9 cellular contexts compared by ENCODE assay signal in the genomic region with DNA sequence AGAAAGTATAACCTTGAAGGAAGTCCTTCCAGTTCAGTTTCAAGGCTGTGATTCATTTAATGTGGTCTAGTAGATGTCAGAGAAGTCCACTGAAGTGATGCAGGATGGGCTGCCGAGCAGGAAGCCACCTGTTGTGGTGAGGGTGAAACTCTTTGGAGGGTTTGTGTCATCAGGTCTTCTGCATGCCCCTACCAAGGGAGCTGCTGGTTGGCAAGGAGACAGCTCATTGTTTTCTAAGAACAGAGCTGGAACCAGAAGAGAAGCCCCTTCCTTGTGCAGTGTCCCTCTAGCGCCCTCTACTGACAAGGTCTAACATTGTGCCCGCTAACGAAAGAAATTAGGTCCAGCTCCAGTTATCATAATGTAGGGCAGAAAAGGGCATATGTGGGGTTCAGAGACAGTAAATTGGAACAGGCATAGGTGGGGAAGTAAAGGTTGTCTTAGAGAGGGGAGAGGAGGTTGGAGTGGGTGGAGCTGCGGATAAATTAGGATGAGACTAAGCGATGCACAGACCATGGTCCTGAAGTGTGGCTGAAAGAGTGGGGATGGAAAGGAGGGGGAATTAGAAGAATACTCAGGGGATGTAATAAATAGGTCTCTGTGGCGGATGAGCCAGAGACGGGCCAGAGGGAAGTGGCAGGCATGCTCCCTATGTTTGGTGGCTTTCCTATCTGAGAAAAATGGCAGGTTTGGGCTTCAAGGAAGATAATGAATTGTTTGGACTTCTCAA.
DNase-seq lines count a peak whose midpoint lies in the region; ATAC-seq, FAIRE-seq and TF ChIP-seq lines count a peak whose summit lies in the region.
"Had no signal": no experiment of that assay in that cellular context is flagged by ENCODE, and none has a peak within 500 bp of the region (broad histone marks: within the 10 kb centered on the region; RNA-seq: fewer than 3 reads in every experiment).

No MANE protein-coding gene starts in this region.

- H3K4me2 ChIP-seq in A549 (no peak overlapping the region), Karpas-422 (ENCODE audit: low read depth, low read length, poor library complexity, severe bottlenecking) (no peak overlapping the region)

- peak; percentile 1 to 27 for DNase-seq in A549 (ENCODE audit: low read depth in 1 of 2, low spot score in 1 of 2)
- peak; percentile 38 for DNase-seq in GM06990 (ENCODE audit: extremely low read depth, insufficient read length)
- peak; percentile 5 for DNase-seq in H54 (ENCODE audit: insufficient read length, low spot score)
- DNase-seq in Karpas-422, result peak; percentile 92
- DNase-seq in Panc1 (ENCODE audit: low read depth, low spot score), result peak; percentile 41
- DNase-seq in cerebellum (ENCODE audit: low spot score), result peak; percentile 1
- peak; percentile 83 for DNase-seq in medulla oblongata (ENCODE audit: extremely low spot score)
- DNase-seq in uterus, result peak in 1 of 2 donors; percentile 31

- TF ChIP-seq EP300 in A549 (IDR thresholded peaks at IDR 0.05), result no peak

- H3K9ac ChIP-seq in Karpas-422 (ENCODE audit: low read length), result no peak overlapping the region

- H3K9me2 ChIP-seq in Karpas-422 (replicated peaks; ENCODE audit: insufficient read depth, low read length), result no peaks in the 10 kb centered on the region

- in situ Hi-C loops in Panc1 (cut with HindIII; ENCODE audit: low pct_unique_long_range_greater_than_20kb, low sequenced_read_pairs), result no loop called here

- H2AFZ ChIP-seq in Karpas-422 (ENCODE audit: low read length), result no peak overlapping the region

- H3K9me3 ChIP-seq in A549, result no peaks in the 10 kb centered on the region
- H3K9me3 ChIP-seq in Karpas-422 (ENCODE audit: low read length), result no peaks in the 10 kb centered on the region
- H3K9me3 ChIP-seq in Panc1 (ENCODE audit: control insufficient read depth, insufficient read depth, low read depth, low read length), result no peaks in the 10 kb centered on the region
- no peaks in the 10 kb centered on the region for H3K9me3 ChIP-seq in uterus
- H3K9me3 ChIP-seq: ovary had no signal

- no TSS peak for BruUV-seq in Panc1 (replicated peaks; lab: Mats Ljungman, UMichigan)

- H3K79me2 ChIP-seq in Karpas-422 (ENCODE audit: low read length), result no peaks in the 10 kb centered on the region

- peak in 1 of 2 experiments; percentile 51; a peak in 2 of 6 replicates for ATAC-seq in A549
- ATAC-seq in Panc1, result no peak

- no peaks in the 10 kb centered on the region for H4K20me1 ChIP-seq in Karpas-422 (ENCODE audit: insufficient read depth, low read depth, low read length)

- H3K36me3 ChIP-seq in GM06990 (ENCODE audit: control insufficient read depth, insufficient read depth, low read length) (no peaks in the 10 kb centered on the region), Karpas-422 (ENCODE audit: insufficient read depth, low read length) (no peaks in the 10 kb centered on the region), Panc1 (ENCODE audit: control insufficient read depth, insufficient read depth, low read length) (no peaks in the 10 kb centered on the region), uterus (no peaks in the 10 kb centered on the region)
- H3K36me3 ChIP-seq: ovary had no signal

- H3K4me1 ChIP-seq in A549, result no peaks in the 10 kb centered on the region
- H3K4me1 ChIP-seq in Karpas-422 (ENCODE audit: low read length), result peaks cover 4% of the 10 kb centered on the region; the same call in 1 of the 2 replicates
- H3K4me1 ChIP-seq in Panc1 (ENCODE audit: control insufficient read depth, insufficient read depth, low read length), result no peaks in the 10 kb centered on the region
- no peaks in the 10 kb centered on the region for H3K4me1 ChIP-seq in uterus

- no peak overlapping the region for H3K27ac ChIP-seq in A549
- no peak overlapping the region for H3K27ac ChIP-seq in Karpas-422 (ENCODE audit: low read length)
- no peak overlapping the region for H3K27ac ChIP-seq in Panc1 (ENCODE audit: low read length)
- H3K27ac ChIP-seq in uterus, result no peak overlapping the region
- H3K27ac ChIP-seq: ovary had no signal

- WGBS in A549 (ENCODE audit: missing lambda C conversion rate), result 4% methylated on average over 8 of the region's 8 CpGs

- TF ChIP-seq CTCF in A549 (IDR thresholded peaks at IDR 0.05) (no peak), GM06990 (IDR thresholded peaks at IDR 0.05; ENCODE audit: insufficient read depth, low read length, poor library complexity, severe bottlenecking) (peak; percentile 90), Panc1 (IDR thresholded peaks at IDR 0.05) (peak; percentile 75), uterus (IDR thresholded peaks at IDR 0.05) (peak; percentile 37 to 49 (median 42))

- POLR2A ChIA-PET in A549 (lab: Yijun Ruan, JAX) (no interaction called here), Panc1 (lab: Charles Lee) (no interaction called here)

- TF ChIP-seq RAD21 in A549 (conservative IDR thresholded peaks at IDR 0.05 in 1 of 2, IDR thresholded peaks at IDR 0.05 in 1 of 2), result peak in 1 of 2 experiments; percentile 42; a peak in 1 of 5 replicates

- no peak overlapping the region for H3K4me3 ChIP-seq in A549
- H3K4me3 ChIP-seq in GM06990 (replicated peaks; ENCODE audit: low read depth, low read length), result no peak overlapping the region
- H3K4me3 ChIP-seq in Karpas-422 (ENCODE audit: low read length), result no peak overlapping the region
- no peak overlapping the region for H3K4me3 ChIP-seq in Panc1 (ENCODE audit: low read depth in 2 of 2, low read length in 2 of 2)
- no peak overlapping the region for H3K4me3 ChIP-seq in uterus
- H3K4me3 ChIP-seq: ovary had no signal

- intact Hi-C loops in Panc1 (cut with micrococcal nuclease; ENCODE audit: unreplicated experiment), result no loop called here
- intact Hi-C loops in uterus (cut with DNase I; ENCODE audit: low total_unique reads), result no loop called here

- CTCF ChIA-PET in A549 (lab: Yijun Ruan, JAX) (interaction anchor here (0.6 to 0.7 kb wide), 2 partner anchors 9 to 539 kb away, joined by 3 to 5 read pairs; no protein-coding TSS in a partner anchor), Panc1 (lab: Charles Lee) (no interaction called here)

- TF ChIP-seq POLR2A in A549 (IDR thresholded peaks at IDR 0.05; ENCODE audit: low read length) (no peak), H54 (IDR thresholded peaks at IDR 0.05; ENCODE audit: low read depth, low read length) (no peak), uterus (IDR thresholded peaks at IDR 0.05) (no peak)

- no peak for FAIRE-seq in A549 (lab: Jason Lieb, UNC)
- FAIRE-seq in H54 (lab: Jason Lieb, UNC), result no peak

- H3K27me3 ChIP-seq in GM06990 (replicated peaks; ENCODE audit: control insufficient read depth, insufficient read depth, low read length), result no peaks in the 10 kb centered on the region
- H3K27me3 ChIP-seq in Karpas-422 (ENCODE audit: low read length), result no peaks in the 10 kb centered on the region
- H3K27me3 ChIP-seq in Panc1 (ENCODE audit: control insufficient read depth, insufficient read depth, low read length), result no peaks in the 10 kb centered on the region
- H3K27me3 ChIP-seq in uterus, result no peaks in the 10 kb centered on the region
- H3K27me3 ChIP-seq: ovary had no signal

TF ChIP-seq in A549, 52 proteins besides CTCF, POLR2A, EP300 and RAD21:
- no peak for TF ChIP-seq RNF2 (IDR thresholded peaks at IDR 0.05; ENCODE audit: borderline replicate concordance, low read depth)
- TF ChIP-seq HOXB13 (CRISPR knock-in tag; IDR thresholded peaks at IDR 0.05; ENCODE audit: low read depth), result no peak
